Comparison of ENCODE assay signal across 11 cellular contexts in the genomic region with DNA sequence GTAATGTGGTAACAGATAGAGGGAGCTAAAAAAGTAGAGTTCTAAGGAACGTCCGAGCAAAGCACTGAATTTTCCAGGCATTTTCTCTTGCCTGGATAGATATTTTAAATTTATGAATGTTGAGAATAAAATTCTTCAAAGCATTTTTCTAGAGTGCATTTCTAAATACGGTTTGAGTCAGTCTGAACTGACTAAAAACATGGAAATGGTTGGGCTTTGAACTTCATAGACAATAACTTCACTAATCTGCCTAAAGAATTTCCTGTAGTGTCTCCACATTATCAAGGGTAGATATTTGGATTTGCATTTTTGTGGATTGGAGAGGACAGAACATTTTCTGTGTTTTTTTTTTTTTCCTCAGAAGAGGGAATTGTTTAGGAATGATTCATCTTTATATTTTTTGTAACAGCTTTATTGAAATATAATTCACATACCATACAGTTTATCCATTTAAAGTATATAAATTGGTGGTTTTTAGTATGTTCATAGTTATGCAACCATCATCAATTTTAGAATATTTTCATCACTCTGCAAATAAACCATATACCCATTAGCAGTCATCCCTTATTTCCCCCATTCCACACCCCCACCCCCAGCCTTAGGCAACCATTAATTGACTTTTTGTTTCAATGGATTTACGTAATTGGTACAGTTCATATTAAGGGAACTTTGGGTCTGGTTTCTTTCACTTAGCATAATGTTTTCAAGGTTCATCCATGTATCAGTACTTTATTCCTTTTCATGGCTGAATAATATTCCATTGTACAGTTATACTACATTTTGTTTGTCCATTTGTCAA. TPM values are rescaled to one million over a fixed set of nuclear protein-coding genes. Genes with fewer than 3 reads are reported as not detected.
DNase-seq lines count a peak whose midpoint lies in the region; ATAC-seq and TF ChIP-seq lines count a peak whose summit lies in the region.
"Had no signal": no experiment of that assay in that cellular context is flagged by ENCODE, and none has a peak within 500 bp of the region (broad histone marks: within the 10 kb centered on the region; RNA-seq: fewer than 3 reads in every experiment).

No MANE protein-coding gene starts in this region.

- CTCF ChIA-PET in mammary epithelial cell (lab: Charles Lee; ENCODE audit: low non-redundant PET) = no interaction called here

- intact Hi-C loops in cardiac septum (cut with DNase I) (loop anchor here (5.0 kb wide), 1 partner anchor 42 kb away; no protein-coding TSS in a partner anchor), mammary epithelial cell (cut with micrococcal nuclease) (loop anchor here (5.0 kb wide), 1 partner anchor 62 kb away; no protein-coding TSS in a partner anchor), posterior cingulate gyrus (cut with DNase I) (no loop called here), transverse colon (cut with DNase I; ENCODE audit: low total_unique reads) (no loop called here)

- H3K36me3 ChIP-seq in right atrium auricular region (no peaks in the 10 kb centered on the region), mammary epithelial cell (ENCODE audit: insufficient read depth, low read length) (no peaks in the 10 kb centered on the region), transverse colon (no peaks in the 10 kb centered on the region)

- peaks cover 54% of the 10 kb centered on the region for H3K79me2 ChIP-seq in mammary epithelial cell (ENCODE audit: insufficient read depth, low read length)

- no peak overlapping the region for H2AFZ ChIP-seq in mammary epithelial cell (ENCODE audit: low read depth, low read length)

- dilution Hi-C loops in mammary epithelial cell (cut with HindIII; ENCODE audit: low sequenced_read_pairs) = no loop called here

- no peaks in the 10 kb centered on the region for H4K20me1 ChIP-seq in mammary epithelial cell (ENCODE audit: insufficient read depth, low read length)

- DNase-seq in right atrium auricular region (ENCODE audit: low spot score) (no peak), cardiac septum (ENCODE audit: low spot score) (no peak), mammary epithelial cell (peak; percentile 59), lung microvascular endothelial cell (ENCODE audit: low read depth in 2 of 2) (peak; percentile 65 to 73), NCI-H446 treated with DMSO at 0.1 percent for 48 hours (lab: John Stamatoyannopoulos, UW) (no peak), posterior cingulate gyrus (no peak), transverse colon (no peak)
- DNase-seq: Peyer's patch; stimulated activated CD4-positive, alpha-beta T cell treated with anti-CD3 and anti-CD28 coated beads, Interleukin-12 subunit alpha, Interleukin-12 subunit beta, amount 100 ng/mL, for 4 hours had no signal

- H3K4me1 ChIP-seq in right atrium auricular region (peaks cover 0 to 56% of the 10 kb centered on the region in 2 donors), mammary epithelial cell (ENCODE audit: insufficient read depth, low read length) (peaks cover 28% of the 10 kb centered on the region), transverse colon (peaks cover 10 to 32% (median 11%) of the 10 kb centered on the region in 4 donors)

- H3K4me2 ChIP-seq in mammary epithelial cell (ENCODE audit: insufficient read depth, low read depth, low read length) = peak overlapping the region; percentile 59

- TF ChIP-seq EP300 in transverse colon (IDR thresholded peaks at IDR 0.05; ENCODE audit: low read depth) = no peak

- no peak overlapping the region for H3K9ac ChIP-seq in mammary epithelial cell (ENCODE audit: insufficient read depth, low read length)

- H3K4me3 ChIP-seq in right atrium auricular region (no peak overlapping the region), mammary epithelial cell (replicated peaks in 1 of 3; ENCODE audit: insufficient read depth in 1 of 3, low read depth in 2 of 3, low read length in 3 of 3) (no peak overlapping the region), transverse colon (no peak overlapping the region)
- H3K4me3 ChIP-seq: Peyer's patch had no signal

- H3K27me3 ChIP-seq in right atrium auricular region (no peaks in the 10 kb centered on the region), mammary epithelial cell (ENCODE audit: insufficient read depth, low read length) (no peaks in the 10 kb centered on the region), transverse colon (no peaks in the 10 kb centered on the region)
- H3K27me3 ChIP-seq: Peyer's patch had no signal

- H3K9me3 ChIP-seq in right atrium auricular region (no peaks in the 10 kb centered on the region), mammary epithelial cell (replicated peaks; ENCODE audit: insufficient read depth, low read length) (no peaks in the 10 kb centered on the region), transverse colon (no peaks in the 10 kb centered on the region)
- H3K9me3 ChIP-seq: Peyer's patch had no signal

- ATAC-seq in HG03571 (IDR thresholded peaks at IDR 0.05; ENCODE audit: unreplicated experiment) = no peak

- no TSS peak for BruUV-seq in mammary epithelial cell (replicated peaks; lab: Mats Ljungman, UMichigan)

- no peak for TF ChIP-seq POLR2A in transverse colon (IDR thresholded peaks at IDR 0.05)

- in situ Hi-C loops in mammary epithelial cell (cut with MboI; ENCODE audit: low sequenced_read_pairs in 2 of 2) = no loop called here
- in situ Hi-C loops in transverse colon (cut with MboI; ENCODE audit: low pct_ligation_motif_present in 1 of 4, low pct_unique_long_range_greater_than_20kb in 1 of 4, low sequenced_read_pairs in 3 of 4) = no loop called here

- H3K27ac ChIP-seq in right atrium auricular region (peak overlapping the region; percentile 49 to 58), mammary epithelial cell (ENCODE audit: insufficient read depth, low read depth, low read length) (peak overlapping the region; percentile 36), transverse colon (peak overlapping the region in 2 of 4 donors; percentile 11 to 26)
- H3K27ac ChIP-seq: C4-2B, Peyer's patch had no signal

- WGBS in mammary epithelial cell (ENCODE audit: low coverage, missing lambda C conversion rate) = 6% methylated on average over 4 of the region's 4 CpGs
- 58 to 70% methylated on average over 4 of the region's 4 CpGs for WGBS in transverse colon (ENCODE audit: low coverage in 1 of 2), 2 donors

- TF ChIP-seq CTCF in right atrium auricular region (IDR thresholded peaks at IDR 0.05) = no peak
- TF ChIP-seq CTCF in mammary epithelial cell (conservative IDR thresholded peaks at IDR 0.05 in 1 of 2, IDR thresholded peaks at IDR 0.05 in 1 of 2; ENCODE audit: extremely low read depth in 1 of 2, insufficient read depth in 1 of 2, low read depth in 1 of 2, low read length in 2 of 2) = no peak
- TF ChIP-seq CTCF in transverse colon (IDR thresholded peaks at IDR 0.05) = no peak

RNA-seq across cellular contexts. Expression of gene GARRE1, which starts 20.7 kb away (rescaled TPM):
- total RNA-seq in right atrium auricular region (10 to 100 TPM; 25.5 to 28.0 TPM), cardiac septum (26.7 TPM), mammary epithelial cell (10 to 100 TPM; 11.3 to 13.0 TPM), lung microvascular endothelial cell (25.1 and 26.8 TPM in 2 replicates), transverse colon (10 to 100 TPM; 16.7 to 27.8 (median 22.7) TPM)
- 4.5 TPM for polyA plus RNA-seq in mammary epithelial cell
- 11.9 TPM for polyA minus RNA-seq in mammary epithelial cell

Comparison
In these comparisons a context has a peak if more than half of its experiments do, and no peak if none do; other contexts are left out.
1. DNase-seq: peak in mammary epithelial cell (single experiment) and lung microvascular endothelial cell (2 of 2); none in right atrium auricular region (single experiment), cardiac septum (single experiment), NCI-H446 treated with DMSO at 0.1 percent for 48 hours (single experiment), posterior cingulate gyrus (0 of 10) and transverse colon (single experiment).
2. intact Hi-C loops: an anchor here in cardiac septum (5.0 kb wide) and mammary epithelial cell (5.0 kb wide); none called in posterior cingulate gyrus and transverse colon.